ENCODE assay signal across 8 cellular contexts in the genomic region with DNA sequence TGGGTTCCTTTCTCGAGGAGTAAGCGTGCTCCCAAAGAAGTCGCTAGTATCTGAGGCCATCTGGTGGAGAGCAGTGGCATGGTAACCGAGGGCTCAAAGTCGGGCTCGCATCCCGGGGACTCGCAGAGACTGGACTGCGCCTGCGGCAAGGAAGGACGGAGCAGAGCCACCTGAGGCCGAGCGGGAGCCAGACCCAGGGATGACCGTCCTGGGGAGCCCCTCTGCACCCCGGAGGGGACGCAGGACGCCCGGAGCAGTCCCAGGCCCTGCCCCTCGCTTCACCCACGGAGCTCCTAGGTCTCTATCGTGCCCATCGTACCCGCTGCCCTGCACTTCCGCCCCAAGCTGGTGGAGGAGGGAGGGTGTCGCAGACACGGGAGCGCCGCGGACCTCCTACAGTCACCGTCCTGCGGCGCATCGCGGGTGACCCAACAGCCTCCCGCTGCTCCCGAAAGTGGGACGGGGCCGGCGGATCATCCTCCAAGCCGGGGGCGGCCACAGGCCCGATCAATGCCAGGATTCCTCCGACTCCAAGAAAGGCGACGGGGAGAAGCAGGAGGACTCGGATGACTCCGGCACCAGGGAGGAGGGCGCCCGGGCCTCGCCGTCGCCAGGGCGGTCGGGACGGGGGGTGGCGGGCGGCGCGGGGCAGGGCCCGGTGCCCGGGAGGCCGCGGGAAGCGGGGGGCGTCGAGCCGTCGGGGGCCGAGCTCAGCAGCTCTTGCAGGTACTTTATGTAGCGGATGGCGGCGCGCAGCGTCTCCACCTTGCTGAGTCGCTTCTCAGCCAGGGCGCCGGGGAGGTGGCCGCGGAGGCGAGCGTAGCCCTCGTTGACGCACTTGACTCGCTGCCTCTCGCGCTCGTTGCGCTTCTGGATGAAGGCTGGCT. TPM values are rescaled to one million over a fixed set of nuclear protein-coding genes. Genes with fewer than 3 reads are reported as not detected.
A peak's percentile ranks its signal among the peaks of the same experiment; 100 is the strongest.
DNase-seq lines count a peak whose midpoint lies in the region; ATAC-seq and TF ChIP-seq lines count a peak whose summit lies in the region.

No MANE protein-coding gene starts in this region.

- H3K9me3 ChIP-seq in PC-3 (ENCODE audit: low read length): no peaks in the 10 kb centered on the region
- no peaks in the 10 kb centered on the region for H3K9me3 ChIP-seq in muscle layer of colon (ENCODE audit: low read length)

- H3K27ac Mint-ChIP-seq in IgD-negative memory B cell: peak overlapping the region in 2 of 3 donors; percentile 10 to 90
- H3K27ac Mint-ChIP-seq in activated T-cell treated with anti-CD3 and anti-CD28 coated beads, Interleukin-2, amount 50 U/mL, for 24 hours: peak overlapping the region; percentile 85

- H3K4me2 ChIP-seq in PC-3 (ENCODE audit: low read length): peak overlapping the region; percentile 85

- TF ChIP-seq CTCF in PC-3 (conservative IDR thresholded peaks at IDR 0.05; ENCODE audit: low read depth, low read length): peak; percentile 100

- H3K4me1 Mint-ChIP-seq in IgD-negative memory B cell: peaks cover 2 to 7% (median 4%) of the 10 kb centered on the region in 3 donors
- peaks cover 12% of the 10 kb centered on the region for H3K4me1 Mint-ChIP-seq in activated T-cell treated with anti-CD3 and anti-CD28 coated beads, Interleukin-2, amount 50 U/mL, for 24 hours (ENCODE audit: low read depth)

- DNase-seq in Caki2 (ENCODE audit: low read depth) (peak; percentile 94), PC-3 (peak; percentile 100)
- DNase-seq in activated T-cell treated with anti-CD3 and anti-CD28 coated beads, Interleukin-2, amount 50 U/mL, for 24 hours: peak; percentile 87
- DNase-seq in stimulated activated CD8-positive, alpha-beta memory T cell treated with anti-CD3 and anti-CD28 coated beads, Interleukin-4, amount 100 ng/mL, for 48 hours: peak; percentile 82

- H3K9ac ChIP-seq in PC-3 (ENCODE audit: low read length): peak overlapping the region; percentile 65
- peak overlapping the region; percentile 27 for H3K9ac ChIP-seq in muscle layer of colon (ENCODE audit: low read length)

- no peaks in the 10 kb centered on the region for H3K27me3 ChIP-seq in PC-3 (ENCODE audit: low read length)
- H3K27me3 ChIP-seq in muscle layer of colon (ENCODE audit: control insufficient read depth in 1 of 2, insufficient read depth in 2 of 2, low read length in 2 of 2): peaks cover 0 to 15% of the 10 kb centered on the region in 2 donors

- intact Hi-C loops in PC-3 (cut with micrococcal nuclease): loop anchor here (1.0 to 5.0 kb wide), 5 partner anchors 28 to 492 kb away; a partner anchor contains a TSS

- H2AFZ ChIP-seq in PC-3 (ENCODE audit: low read length): peak overlapping the region; percentile 91

- H3K36me3 ChIP-seq in PC-3 (ENCODE audit: low read depth, low read length) (no peaks in the 10 kb centered on the region), muscle layer of colon (ENCODE audit: insufficient read depth, low read length) (no peaks in the 10 kb centered on the region)

- H3K4me3 Mint-ChIP-seq in IgD-negative memory B cell: peak overlapping the region; percentile 69 to 94 (median 86)
- peak overlapping the region; percentile 82 for H3K4me3 Mint-ChIP-seq in activated T-cell treated with anti-CD3 and anti-CD28 coated beads, Interleukin-2, amount 50 U/mL, for 24 hours

- no peaks in the 10 kb centered on the region for H3K9me2 ChIP-seq in PC-3 (replicated peaks; ENCODE audit: low read length)

- CTCF ChIA-PET in PC-3 (lab: Charles Lee): interaction anchor here (0.7 to 3.1 kb wide), 9 partner anchors 28 to 492 kb away, joined by 3 to 46 read pairs (median 4); no protein-coding TSS in a partner anchor

- H3K4me1 ChIP-seq in PC-3 (ENCODE audit: insufficient read depth, low read length) (peaks cover 13% of the 10 kb centered on the region), muscle layer of colon (ENCODE audit: insufficient read depth, low read length) (peaks cover 4% of the 10 kb centered on the region)

- no peaks in the 10 kb centered on the region for H3F3A ChIP-seq in PC-3 (ENCODE audit: low read length, unreplicated experiment)

- H3K4me3 ChIP-seq in PC-3 (ENCODE audit: low read length): peak overlapping the region; percentile 73
- H3K4me3 ChIP-seq in muscle layer of colon (ENCODE audit: low read depth in 1 of 2, low read length in 2 of 2): peak overlapping the region; percentile 49 to 74

- H3K27ac ChIP-seq in PC-3 (ENCODE audit: low read length) (no peak overlapping the region), muscle layer of colon (ENCODE audit: low read depth, low read length) (peak overlapping the region; percentile 23)

- in situ Hi-C loops in Caki2 (cut with HindIII; ENCODE audit: low pct_unique_long_range_greater_than_20kb, low sequenced_read_pairs): no loop called here

- no peaks in the 10 kb centered on the region for H4K20me1 ChIP-seq in PC-3 (ENCODE audit: low read length)

- H3K27me3 Mint-ChIP-seq in IgD-negative memory B cell: peaks cover 34% of the 10 kb centered on the region
- peaks cover 2% of the 10 kb centered on the region for H3K27me3 Mint-ChIP-seq in activated T-cell treated with anti-CD3 and anti-CD28 coated beads, Interleukin-2, amount 50 U/mL, for 24 hours

- H3K9me3 Mint-ChIP-seq in IgD-negative memory B cell: no peaks in the 10 kb centered on the region
- no peaks in the 10 kb centered on the region for H3K9me3 Mint-ChIP-seq in activated T-cell treated with anti-CD3 and anti-CD28 coated beads, Interleukin-2, amount 50 U/mL, for 24 hours

- peaks cover 9% of the 10 kb centered on the region; the same call in 1 of the 2 replicates for H3K79me2 ChIP-seq in PC-3 (ENCODE audit: low read length)

- TSS peak; percentile 35 for BruUV-seq in PC-3 (replicated peaks; lab: Mats Ljungman, UMichigan)

- ATAC-seq in GM21528 (IDR thresholded peaks at IDR 0.05; ENCODE audit: low FRiP score, unreplicated experiment): peak; percentile 80
- ATAC-seq in PC-3: peak; percentile 94
- peak; percentile 93 for ATAC-seq in esophagus mucosa

- POLR2A ChIA-PET in PC-3 (lab: Charles Lee; ENCODE audit: unreplicated experiment): interaction anchor here (0.6 kb wide), 1 partner anchor 28 kb away, joined by 3 read pairs; no protein-coding TSS in a partner anchor

- H3K36me3 Mint-ChIP-seq in IgD-negative memory B cell: peaks cover 2% of the 10 kb centered on the region
- no peaks in the 10 kb centered on the region for H3K36me3 Mint-ChIP-seq in activated T-cell treated with anti-CD3 and anti-CD28 coated beads, Interleukin-2, amount 50 U/mL, for 24 hours (ENCODE audit: low read depth)

RNA-seq across cellular contexts. Expression of a gene that starts 2.3 kb away (rescaled TPM):
- total RNA-seq in Caki2 (2014; rRNA removed; shearing (Covaris generic); ENCODE audit: low replicate concordance): not detected in 2 replicates
- not detected for polyA plus RNA-seq in IgD-negative memory B cell
- total RNA-seq in PC-3 (2014; rRNA removed) (not detected in 2 replicates), esophagus mucosa (not detected)

RNA-seq across cellular contexts. Expression of a gene that starts 12.5 kb away (rescaled TPM):
- total RNA-seq in Caki2 (2014; rRNA removed; shearing (Covaris generic); ENCODE audit: low replicate concordance): 0.07 and 0.41 TPM in 2 replicates
- not detected for polyA plus RNA-seq in IgD-negative memory B cell
- total RNA-seq in PC-3 (2014; rRNA removed) (2.4 and 3.1 TPM in 2 replicates), esophagus mucosa (not detected)

RNA-seq across cellular contexts. Expression of a gene that starts 39.8 kb away (rescaled TPM):
- 388 and 475 TPM in 2 replicates for total RNA-seq in Caki2 (2014; rRNA removed; shearing (Covaris generic); ENCODE audit: low replicate concordance)
- 25.4 TPM for polyA plus RNA-seq in IgD-negative memory B cell
- total RNA-seq in PC-3 (2014; rRNA removed): 428 and 435 TPM in 2 replicates
- total RNA-seq in esophagus mucosa: 28.2 TPM

Comparison
In these comparisons a context has a peak if more than half of its experiments do, and no peak if none do; other contexts are left out.
1. RNA of a gene that starts 39.8 kb away (total RNA-seq): 388 to 475 TPM in Caki2 and 428 to 435 TPM in PC-3; 28.2 TPM in esophagus mucosa (single experiment); every median in the first group is over 10 times any median in the second.
2. Peak in every context shown above with its lines, with median percentiles within 50 percentile points of each other: DNase-seq and ATAC-seq.